ENCODE assay signal across 25 cellular contexts in genomic region chr17:72794152-72794551, GRCh38.
"Had no signal": no experiment of that assay in that cellular context is flagged by ENCODE, and none has a peak within 500 bp of the region (broad histone marks: within the 10 kb centered on the region; RNA-seq: fewer than 3 reads in every experiment).

No MANE protein-coding gene starts in this region.

- H3K36me3 ChIP-seq: neural progenitor cell, ovary, sigmoid colon, thoracic aorta, thyroid gland, upper lobe of left lung, uterus had no signal

- H3K9ac ChIP-seq: neural progenitor cell, parathyroid adenoma had no signal

- DNase-seq: natural killer cell; occipital lobe; ovary; posterior cingulate gyrus; psoas muscle; right cardiac atrium; right lobe of liver; sigmoid colon; small intestine; stimulated activated CD4-positive, alpha-beta T cell treated with anti-CD3 and anti-CD28 coated beads, Interleukin-15, amount 100 ng/mL, for 24 hours; stimulated activated CD4-positive, alpha-beta T cell treated with anti-CD3 and anti-CD28 coated beads, Interleukin-2, amount 100 ng/mL, for 24 hours; stimulated activated CD4-positive, alpha-beta T cell treated with anti-CD3 and anti-CD28 coated beads, Interleukin-2, amount 100 ng/mL, for 48 hours; stimulated activated CD4-positive, alpha-beta T cell treated with anti-CD3 and anti-CD28 coated beads, Interleukin-4, amount 100 ng/mL, for 24 hours; stimulated activated naive B cell treated with anti-CD40 and anti-IgM and Interleukin-4, amounts not matched to agents 10 μg/mL and 1 μg/mL and 100 μg/mL, for 72 hours; stimulated activated naive CD4-positive, alpha-beta T cell treated with Interleukin-2 at 50 U/mL for 16 hours; stomach; thyroid gland; trophoblast cell; upper lobe of left lung; uterus had no signal

- H3K27me3 ChIP-seq: neural progenitor cell, ovary, right lobe of liver, sigmoid colon, stomach, thyroid gland, tibial nerve, upper lobe of left lung, uterus had no signal

- FAIRE-seq: small intestine had no signal

- H3K4me2 ChIP-seq: neural progenitor cell had no signal

- H3K4me1 ChIP-seq: parathyroid adenoma, psoas muscle, right lobe of liver, sigmoid colon, stomach, thyroid gland, tibial nerve, upper lobe of left lung, uterus had no signal

- ATAC-seq: natural killer cell; psoas muscle; right lobe of liver; stimulated activated effector memory CD8-positive, alpha-beta T cell treated with anti-CD3 and anti-CD28 coated beads, Interleukin-12 subunit alpha, Interleukin-12 subunit beta, amount 100 ng/mL, for 72 hours; stimulated activated naive B cell treated with anti-CD40 and anti-IgM and Interleukin-4, amounts not matched to agents 10 μg/mL and 1 μg/mL and 100 μg/mL, for 72 hours had no signal

- H3K4me3 ChIP-seq: neural progenitor cell, ovary, psoas muscle, right lobe of liver, sigmoid colon, stomach, thoracic aorta, thyroid gland, tibial nerve, upper lobe of left lung, uterus had no signal

- H3K27ac ChIP-seq: neural progenitor cell, ovary, parathyroid adenoma, psoas muscle, right lobe of liver, sigmoid colon, stomach, thoracic aorta, thyroid gland, tibial nerve, upper lobe of left lung, uterus had no signal

- H3K79me2 ChIP-seq: parathyroid adenoma had no signal

- H2AFZ ChIP-seq: neural progenitor cell, parathyroid adenoma had no signal

- H3K9me3 ChIP-seq: ovary, thyroid gland, uterus had no signal
